ENCODE assay signal across 14 cellular contexts in genomic region chr6:118216751-118217150, GRCh38.
"Had no signal": no experiment of that assay in that cellular context is flagged by ENCODE, and none has a peak within 500 bp of the region (broad histone marks: within the 10 kb centered on the region; RNA-seq: fewer than 3 reads in every experiment).

No MANE protein-coding gene starts in this region.

- H3K4me1 ChIP-seq: body of pancreas, gastroesophageal sphincter had no signal

- H3K27me3 ChIP-seq: body of pancreas, gastroesophageal sphincter, ovary had no signal

- DNase-seq: activated CD4-positive, alpha-beta T cell treated with anti-CD3 and anti-CD28 coated beads for 48 hours; activated CD8-positive, alpha-beta memory T cell treated with anti-CD3 and anti-CD28 coated beads, Interleukin-2, amount 50 U/mL, for 4 hours; activated CD8-positive, alpha-beta T cell treated with anti-CD3 and anti-CD28 coated beads, Interleukin-2, amount 10 ng/mL, durations not matched to agents 7 days and 5 days; activated gamma-delta T cell treated with Interleukin-2 at 50 U/mL for 16 hours; amygdala; body of pancreas; effector CD4-positive, alpha-beta T cell; mucosa of descending colon; naive thymus-derived CD4-positive, alpha-beta T cell; ovary; stimulated activated CD4-positive, alpha-beta T cell treated with anti-CD3 and anti-CD28 coated beads, Interleukin-12 subunit alpha, Interleukin-12 subunit beta, amount 100 ng/mL, for 4 hours; stimulated activated CD4-positive, alpha-beta T cell treated with anti-CD3 and anti-CD28 coated beads, Interleukin-2, amount 100 ng/mL, for 24 hours had no signal

- H3K36me3 ChIP-seq: gastroesophageal sphincter, ovary had no signal

- H3K9me3 ChIP-seq: body of pancreas, gastroesophageal sphincter, mucosa of descending colon, ovary had no signal

- H3K4me3 ChIP-seq: body of pancreas, coronary artery, gastroesophageal sphincter, mucosa of descending colon, ovary had no signal

- H3K27ac ChIP-seq: body of pancreas, coronary artery, gastroesophageal sphincter, ovary had no signal
